In the genomic region with DNA sequence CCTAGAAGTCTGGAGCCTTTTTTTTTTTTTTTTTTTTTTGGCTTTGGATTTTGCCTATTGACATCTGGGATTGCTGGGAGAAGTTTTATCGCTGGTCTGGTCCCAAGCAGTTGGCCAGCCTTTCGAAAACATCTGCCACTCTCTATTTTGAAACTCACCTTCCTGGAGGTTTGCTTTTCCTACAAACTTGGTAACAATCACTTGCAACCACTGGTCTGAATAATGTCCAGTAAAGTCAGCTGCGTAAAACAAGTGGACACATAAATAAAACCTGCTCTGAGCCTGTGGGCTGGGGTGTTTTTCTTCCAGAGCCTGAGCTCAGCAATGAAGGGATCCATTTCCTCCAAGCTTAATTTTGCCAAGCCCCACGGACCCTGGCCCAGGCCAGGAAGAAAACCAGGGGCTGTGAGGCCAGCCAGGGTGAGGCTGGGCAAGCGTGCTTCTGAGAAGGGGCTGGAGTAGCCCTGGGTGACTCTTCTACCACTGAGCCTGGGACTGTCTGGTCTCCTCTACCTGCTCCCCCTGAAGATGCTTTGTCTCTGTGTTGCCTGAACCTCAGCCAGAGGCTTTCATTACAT, we compare ENCODE assay signal across 20 cellular contexts.
DNase-seq lines count a peak whose midpoint lies in the region; ATAC-seq and TF ChIP-seq lines count a peak whose summit lies in the region.
"Had no signal": no experiment of that assay in that cellular context is flagged by ENCODE, and none has a peak within 500 bp of the region (broad histone marks: within the 10 kb centered on the region; RNA-seq: fewer than 3 reads in every experiment).

No MANE protein-coding gene starts in this region.

- H2BK20ac ChIP-seq in H9 (ENCODE audit: low read depth, low read length, poor library complexity, severe bottlenecking): no peak overlapping the region

- H3K4ac ChIP-seq in H9 (ENCODE audit: low read depth, low read length): no peak overlapping the region
- H3K4ac ChIP-seq in mesenchymal stem cell (ENCODE audit: low read depth in 1 of 2, low read length in 2 of 2): no peak overlapping the region

- no peak overlapping the region for H3T11ph ChIP-seq in H9 (ENCODE audit: low read length)

- no peak overlapping the region for H3K56ac ChIP-seq in H9 (ENCODE audit: insufficient read length, low read depth, low read length)

- H3K4me2 ChIP-seq in H9 (ENCODE audit: insufficient read depth, insufficient read length, low read length) (no peak overlapping the region), mesenchymal stem cell (ENCODE audit: low read length, poor library complexity, severe bottlenecking) (no peak overlapping the region)

- no peak overlapping the region for H2BK5ac ChIP-seq in H9 (ENCODE audit: insufficient read length, low read length)
- no peak overlapping the region for H2BK5ac ChIP-seq in mesenchymal stem cell (ENCODE audit: low read depth, low read length, poor library complexity, severe bottlenecking)

- DNase-seq in H9 (no peak), coronary artery (ENCODE audit: low spot score) (peak; percentile 57), mesenchymal stem cell (no peak), GM10248 (ENCODE audit: extremely low spot score) (no peak)
- no peak for DNase-seq in activated effector memory CD4-positive, alpha-beta T cell treated with anti-CD3 and anti-CD28 coated beads, Interleukin-2, amount 50 U/mL, for 16 hours
- DNase-seq: ACHN; BE2C; C1 segment of cervical spinal cord; CD4-positive, CD25-positive, alpha-beta regulatory T cell; CD8-positive, alpha-beta memory T cell; COR-L47; DMS153; DMS79; GDM1; KG1 had no signal

- no peak overlapping the region for H2AK5ac ChIP-seq in H9 (ENCODE audit: insufficient read length, low read length)
- no peak overlapping the region for H2AK5ac ChIP-seq in mesenchymal stem cell (ENCODE audit: low read length, severe bottlenecking)

- no peak overlapping the region for H2AFZ ChIP-seq in H9 (ENCODE audit: low read length)
- H2AFZ ChIP-seq in mesenchymal stem cell (ENCODE audit: low read depth, low read length): no peak overlapping the region

- H4K91ac ChIP-seq in H9 (ENCODE audit: insufficient read length, low read depth, low read length): no peak overlapping the region
- H4K91ac ChIP-seq in mesenchymal stem cell (ENCODE audit: low read length): no peak overlapping the region

- no peaks in the 10 kb centered on the region for H3K79me1 ChIP-seq in H9 (ENCODE audit: insufficient read depth, low read depth, low read length, poor library complexity, severe bottlenecking)
- H3K79me1 ChIP-seq in mesenchymal stem cell (replicated peaks; ENCODE audit: low read length, poor library complexity, severe bottlenecking): peaks cover 10% of the 10 kb centered on the region

- H2BK12ac ChIP-seq in H9 (ENCODE audit: insufficient read length, low read depth, low read length) (no peak overlapping the region), mesenchymal stem cell (ENCODE audit: low read length in 2 of 2) (no peak overlapping the region)

- H2BK120ac ChIP-seq in H9 (ENCODE audit: low read depth, low read length, poor library complexity, severe bottlenecking): no peak overlapping the region
- no peak overlapping the region for H2BK120ac ChIP-seq in mesenchymal stem cell (ENCODE audit: low read depth, low read length)

- no peaks in the 10 kb centered on the region for H3K23me2 ChIP-seq in H9 (ENCODE audit: insufficient read length, low read depth, low read length, poor library complexity, severe bottlenecking)

- H3K36me3 Mint-ChIP-seq in H9 (ENCODE audit: insufficient read depth in 1 of 3, low read depth in 3 of 3): no peaks in the 10 kb centered on the region
- H3K36me3 Mint-ChIP-seq: CD4-positive, CD25-positive, alpha-beta regulatory T cell; CD8-positive, alpha-beta memory T cell had no signal

- no peak overlapping the region for H3K9ac ChIP-seq in H9 (ENCODE audit: extremely low read depth, insufficient read length, low read length)
- H3K9ac ChIP-seq in mesenchymal stem cell (ENCODE audit: low read length): no peak overlapping the region
- H3K9ac ChIP-seq in rectal smooth muscle tissue (ENCODE audit: low read length): no peak overlapping the region

- no peak overlapping the region for H2BK15ac ChIP-seq in H9 (ENCODE audit: low read depth, low read length)
- no peak overlapping the region for H2BK15ac ChIP-seq in mesenchymal stem cell (ENCODE audit: low read depth, poor library complexity, severe bottlenecking)

- H3K79me2 ChIP-seq in H9 (ENCODE audit: insufficient read depth, low read length): no peaks in the 10 kb centered on the region

- POLR2A ChIA-PET in GM10248 (lab: Yijun Ruan, JAX): no interaction called here

- no peak overlapping the region for H3K14ac ChIP-seq in H9 (ENCODE audit: insufficient read depth, low read length)
- no peak overlapping the region for H3K14ac ChIP-seq in mesenchymal stem cell (ENCODE audit: low read length in 2 of 2)

- H3K18ac ChIP-seq in H9 (ENCODE audit: insufficient read length, low read depth, low read length): peak overlapping the region; percentile 12
- no peak overlapping the region for H3K18ac ChIP-seq in mesenchymal stem cell (ENCODE audit: low read depth in 1 of 2, low read length in 2 of 2)

- H3K4me3 ChIP-seq in coronary artery (no peak overlapping the region), mesenchymal stem cell (ENCODE audit: insufficient read depth in 1 of 2, low read depth in 1 of 2, low read length in 2 of 2) (no peak overlapping the region), rectal smooth muscle tissue (ENCODE audit: low read length) (no peak overlapping the region)
- H3K4me3 ChIP-seq: GM12878, HAP-1 had no signal

- no peak overlapping the region for H3K23ac ChIP-seq in H9 (ENCODE audit: insufficient read length, low read depth, low read length)
- no peak overlapping the region for H3K23ac ChIP-seq in mesenchymal stem cell (ENCODE audit: low read length in 2 of 2)

- TF ChIP-seq CTCF in H9 (conservative IDR thresholded peaks at IDR 0.05) (no peak), coronary artery (IDR thresholded peaks at IDR 0.05) (no peak), GM10248 (IDR thresholded peaks at IDR 0.05; ENCODE audit: control extremely low read depth, extremely low read depth, low read depth, missing control alignments) (no peak)

- H3K4me1 Mint-ChIP-seq in H9: peaks cover 18 to 21% of the 10 kb centered on the region in 2 experiments
- H3K4me1 Mint-ChIP-seq: CD4-positive, CD25-positive, alpha-beta regulatory T cell; CD8-positive, alpha-beta memory T cell had no signal

- H3K4me1 ChIP-seq in H9 (ENCODE audit: insufficient read depth, low read length): 0 out of 2 replicates have a peak, but pooled peaks cover 2% of the 10 kb centered on the region
- H3K4me1 ChIP-seq in mesenchymal stem cell (ENCODE audit: control insufficient read depth, insufficient read depth, low read depth, low read length): no peaks in the 10 kb centered on the region
- H3K4me1 ChIP-seq in rectal smooth muscle tissue (ENCODE audit: control insufficient read depth, insufficient read depth, low read length): peaks cover 24% of the 10 kb centered on the region
- H3K4me1 ChIP-seq: BE2C, HAP-1 had no signal

- H3K27ac ChIP-seq in H9 (ENCODE audit: insufficient read length, low read depth, low read length): no peak overlapping the region
- H3K27ac ChIP-seq in coronary artery: no peak overlapping the region
- no peak overlapping the region for H3K27ac ChIP-seq in mesenchymal stem cell (ENCODE audit: low read length, poor library complexity, severe bottlenecking)
- H3K27ac ChIP-seq in rectal smooth muscle tissue (ENCODE audit: low read depth, low read length): peak overlapping the region; percentile 51

- H3K36me3 ChIP-seq in mesenchymal stem cell (ENCODE audit: control insufficient read depth in 1 of 2, insufficient read depth in 2 of 2, low read depth in 1 of 2, low read length in 2 of 2) (peaks cover 0 to 31% of the 10 kb centered on the region in 2 experiments), rectal smooth muscle tissue (ENCODE audit: control insufficient read depth, insufficient read depth, low read length) (no peaks in the 10 kb centered on the region)
- H3K36me3 ChIP-seq: BE2C, HAP-1 had no signal

- no peaks in the 10 kb centered on the region for H3K27me3 Mint-ChIP-seq in H9 (ENCODE audit: low read depth)
- H3K27me3 Mint-ChIP-seq: CD8-positive, alpha-beta memory T cell had no signal

- no peaks in the 10 kb centered on the region for H3K9me3 Mint-ChIP-seq in H9
- H3K9me3 Mint-ChIP-seq: CD4-positive, CD25-positive, alpha-beta regulatory T cell; CD8-positive, alpha-beta memory T cell had no signal

- H3K4me3 Mint-ChIP-seq in H9: no peak overlapping the region
- H3K4me3 Mint-ChIP-seq: CD4-positive, CD25-positive, alpha-beta regulatory T cell; CD8-positive, alpha-beta memory T cell had no signal

- H4K8ac ChIP-seq in H9 (replicated peaks; ENCODE audit: insufficient read length, low read depth, low read length): no peak overlapping the region
- H4K8ac ChIP-seq in mesenchymal stem cell (ENCODE audit: low read length): peak overlapping the region; percentile 30

- H4K20me1 ChIP-seq in H9 (ENCODE audit: control insufficient read depth, insufficient read depth, insufficient read length): no peaks in the 10 kb centered on the region

- no peaks in the 10 kb centered on the region for H3K9me3 ChIP-seq in H9 (ENCODE audit: control insufficient read depth, low read depth, low read length)
- H3K9me3 ChIP-seq in mesenchymal stem cell (ENCODE audit: control insufficient read depth, low read length): no peaks in the 10 kb centered on the region
- H3K9me3 ChIP-seq: BE2C, HAP-1 had no signal

- WGBS in H9 (ENCODE audit: extremely low coverage, insufficient read length, low lambda C conversion rate): no CpG with 5 or more reads among the region's 5 CpGs
- WGBS in mesenchymal stem cell: 88% methylated on average over 5 of the region's 5 CpGs

- no peak for ATAC-seq in SK-N-SH treated with all-trans-retinoic acid at 6 μM for 48 hours
- ATAC-seq in GM18502 (IDR thresholded peaks at IDR 0.05; ENCODE audit: poor library complexity, unreplicated experiment): no peak
- ATAC-seq: GM12878 had no signal

- H3K27ac Mint-ChIP-seq in H9: no peak overlapping the region; a peak in 1 of 7 replicates
- H3K27ac Mint-ChIP-seq: CD4-positive, CD25-positive, alpha-beta regulatory T cell; CD8-positive, alpha-beta memory T cell had no signal

- H4K5ac ChIP-seq in H9 (ENCODE audit: insufficient read length, low read depth, low read length): no peak overlapping the region

- CTCF ChIA-PET in GM10248 (lab: Yijun Ruan, JAX): interaction anchor here (1.7 kb wide), 1 partner anchor 11 kb away, joined by 6 read pairs; no protein-coding TSS in a partner anchor

- H3K27me3 ChIP-seq in H9 (ENCODE audit: insufficient read depth, low read length): no peaks in the 10 kb centered on the region
- H3K27me3 ChIP-seq in mesenchymal stem cell (ENCODE audit: control insufficient read depth in 1 of 2, insufficient read depth in 1 of 2, low read length in 2 of 2): no peaks in the 10 kb centered on the region
- H3K27me3 ChIP-seq in rectal smooth muscle tissue (ENCODE audit: control insufficient read depth, insufficient read depth, low read length): no peaks in the 10 kb centered on the region
- H3K27me3 ChIP-seq: BE2C had no signal

TF ChIP-seq in SK-N-SH treated with all-trans-retinoic acid at 6 μM for 48 hours, 23 proteins besides CTCF, POLR2A, EP300 and RAD21:
- TF ChIP-seq ZNF70 (CRISPR knock-in tag; IDR thresholded peaks at IDR 0.05): no peak
- no peak for TF ChIP-seq ZNF8 (CRISPR knock-in tag; IDR thresholded peaks at IDR 0.05)
- no peak for TF ChIP-seq OSR1 (CRISPR knock-in tag; IDR thresholded peaks at IDR 0.05)
